1 cellular context compared by ENCODE assay signal in the genomic region with DNA sequence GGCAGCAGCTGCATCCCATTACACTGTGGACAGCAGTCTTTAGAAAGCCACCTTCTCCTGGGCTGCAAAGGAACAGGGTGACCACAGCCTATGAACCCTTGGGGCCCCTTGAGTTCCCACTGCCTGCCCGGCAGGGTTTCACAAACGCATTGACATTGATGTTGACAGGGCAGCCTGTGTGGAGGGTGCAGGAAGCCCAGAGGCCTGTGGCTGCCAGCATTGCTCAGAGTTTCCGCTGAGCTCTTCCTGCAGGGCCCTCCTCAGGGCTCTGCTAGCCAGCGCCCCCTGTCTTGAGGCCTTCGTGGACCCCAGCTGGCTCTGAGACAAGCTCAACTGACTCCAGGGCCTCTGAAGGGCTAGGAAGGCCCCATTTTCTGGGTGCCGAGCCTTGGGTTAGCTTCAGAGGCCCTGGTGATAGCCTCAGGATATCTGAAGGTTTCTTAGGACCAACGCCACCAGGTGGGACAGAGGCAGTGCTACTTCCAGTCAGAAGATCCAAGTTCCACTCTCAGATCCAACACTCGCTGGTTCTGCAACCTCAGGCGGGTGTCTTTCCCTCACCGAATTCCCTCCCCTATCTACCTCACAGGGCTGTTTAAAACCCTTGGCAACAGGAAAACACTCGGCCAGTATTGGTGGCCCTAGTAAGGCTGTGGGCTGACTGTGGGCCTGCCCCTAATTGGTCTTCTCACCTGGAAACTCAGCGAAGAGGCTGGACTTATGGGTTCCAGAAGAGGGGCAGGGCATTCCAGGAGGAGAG.
TF ChIP-seq lines count a peak whose summit lies in the region.

No MANE protein-coding gene starts in this region.

TF ChIP-seq in HepG2, 621 proteins besides CTCF, POLR2A, EP300 and RAD21 (continued from another document and continues in another):
- TF ChIP-seq ZBTB40 (IDR thresholded peaks at IDR 0.05) (no peak), ZBTB40 (CRISPR knock-in tag; IDR thresholded peaks at IDR 0.05) (no peak), NR2F2 (IDR thresholded peaks at IDR 0.05; ENCODE audit: borderline replicate concordance, low read depth) (no peak), ZBTB14 (CRISPR knock-in tag; IDR thresholded peaks at IDR 0.05) (no peak), ZNF564 (CRISPR knock-in tag; IDR thresholded peaks at IDR 0.05) (no peak), GFI1 (CRISPR knock-in tag; IDR thresholded peaks at IDR 0.05; ENCODE audit: borderline replicate concordance) (no peak), RARG (CRISPR knock-in tag; IDR thresholded peaks at IDR 0.05; ENCODE audit: low read depth) (no peak), SNRNP70 (IDR thresholded peaks at IDR 0.05; ENCODE audit: low read depth, low read length) (no peak), SKI (IDR thresholded peaks at IDR 0.05; ENCODE audit: partially characterized antibody) (no peak), RFXANK (CRISPR knock-in tag; IDR thresholded peaks at IDR 0.05) (no peak), MATR3 (CRISPR knock-in tag; IDR thresholded peaks at IDR 0.05) (no peak), SP140L (CRISPR knock-in tag; IDR thresholded peaks at IDR 0.05; ENCODE audit: borderline replicate concordance) (no peak), EHMT2 (IDR thresholded peaks at IDR 0.05; ENCODE audit: borderline replicate concordance, low read depth, low read length) (no peak), HNRNPUL1 (IDR thresholded peaks at IDR 0.05; ENCODE audit: low read depth, low read length) (no peak), CHCHD3 (CRISPR knock-in tag; IDR thresholded peaks at IDR 0.05) (no peak), SRSF1 (optimal IDR thresholded peaks at IDR 0.05; ENCODE audit: low read depth, low read length) (no peak), ZFP37 (CRISPR knock-in tag; IDR thresholded peaks at IDR 0.05; ENCODE audit: borderline replicate concordance) (no peak), ZKSCAN1 (IDR thresholded peaks at IDR 0.05; ENCODE audit: low read length) (no peak), ZNF496 (CRISPR knock-in tag; IDR thresholded peaks at IDR 0.05; ENCODE audit: insufficient replicate concordance) (no peak), ARID2 (CRISPR knock-in tag; IDR thresholded peaks at IDR 0.05; ENCODE audit: borderline replicate concordance) (no peak; the same call in 1 of the 2 replicates), KLF6 (CRISPR knock-in tag; IDR thresholded peaks at IDR 0.05) (no peak), ZNF770 (CRISPR knock-in tag; IDR thresholded peaks at IDR 0.05) (no peak), NCOA1 (CRISPR knock-in tag; IDR thresholded peaks at IDR 0.05) (no peak), STAG1 (CRISPR knock-in tag; IDR thresholded peaks at IDR 0.05) (peak; percentile 55), SRSF4 (IDR thresholded peaks at IDR 0.05; ENCODE audit: low read depth, low read length, poor library complexity, severe bottlenecking) (no peak), ZNF777 (CRISPR knock-in tag; IDR thresholded peaks at IDR 0.05) (no peak), ZNF160 (CRISPR knock-in tag; IDR thresholded peaks at IDR 0.05) (no peak), KDM6A (CRISPR knock-in tag; IDR thresholded peaks at IDR 0.05; ENCODE audit: low read depth) (no peak), HMG20A (CRISPR knock-in tag; IDR thresholded peaks at IDR 0.05; ENCODE audit: borderline replicate concordance) (peak; percentile 26; the same call in 1 of the 2 replicates), KDM5B (CRISPR knock-in tag; IDR thresholded peaks at IDR 0.05; ENCODE audit: borderline replicate concordance) (peak; percentile 44; the same call in 1 of the 2 replicates), ESRRA (CRISPR knock-in tag; IDR thresholded peaks at IDR 0.05; ENCODE audit: low read depth) (no peak), MBNL3 (CRISPR knock-in tag; conservative IDR thresholded peaks at IDR 0.05) (no peak), ZBTB7A (CRISPR knock-in tag; IDR thresholded peaks at IDR 0.05) (no peak), ISX (CRISPR knock-in tag; conservative IDR thresholded peaks at IDR 0.05) (no peak), MXD4 (CRISPR knock-in tag; IDR thresholded peaks at IDR 0.05) (no peak), HMGA1 (CRISPR knock-in tag; conservative IDR thresholded peaks at IDR 0.05) (no peak), RORA (CRISPR knock-in tag; IDR thresholded peaks at IDR 0.05) (no peak), ZNF775 (CRISPR knock-in tag; IDR thresholded peaks at IDR 0.05; ENCODE audit: borderline replicate concordance) (no peak), PLRG1 (conservative IDR thresholded peaks at IDR 0.05) (no peak), ARNT2 (CRISPR knock-in tag; IDR thresholded peaks at IDR 0.05; ENCODE audit: low read depth) (no peak), ZNF773 (CRISPR knock-in tag; IDR thresholded peaks at IDR 0.05; ENCODE audit: borderline replicate concordance) (no peak), PHF21A (CRISPR knock-in tag; IDR thresholded peaks at IDR 0.05) (0 out of 2 replicates have a peak, but pooled peaks have one; percentile 42)
- TF ChIP-seq, protein P1, sequence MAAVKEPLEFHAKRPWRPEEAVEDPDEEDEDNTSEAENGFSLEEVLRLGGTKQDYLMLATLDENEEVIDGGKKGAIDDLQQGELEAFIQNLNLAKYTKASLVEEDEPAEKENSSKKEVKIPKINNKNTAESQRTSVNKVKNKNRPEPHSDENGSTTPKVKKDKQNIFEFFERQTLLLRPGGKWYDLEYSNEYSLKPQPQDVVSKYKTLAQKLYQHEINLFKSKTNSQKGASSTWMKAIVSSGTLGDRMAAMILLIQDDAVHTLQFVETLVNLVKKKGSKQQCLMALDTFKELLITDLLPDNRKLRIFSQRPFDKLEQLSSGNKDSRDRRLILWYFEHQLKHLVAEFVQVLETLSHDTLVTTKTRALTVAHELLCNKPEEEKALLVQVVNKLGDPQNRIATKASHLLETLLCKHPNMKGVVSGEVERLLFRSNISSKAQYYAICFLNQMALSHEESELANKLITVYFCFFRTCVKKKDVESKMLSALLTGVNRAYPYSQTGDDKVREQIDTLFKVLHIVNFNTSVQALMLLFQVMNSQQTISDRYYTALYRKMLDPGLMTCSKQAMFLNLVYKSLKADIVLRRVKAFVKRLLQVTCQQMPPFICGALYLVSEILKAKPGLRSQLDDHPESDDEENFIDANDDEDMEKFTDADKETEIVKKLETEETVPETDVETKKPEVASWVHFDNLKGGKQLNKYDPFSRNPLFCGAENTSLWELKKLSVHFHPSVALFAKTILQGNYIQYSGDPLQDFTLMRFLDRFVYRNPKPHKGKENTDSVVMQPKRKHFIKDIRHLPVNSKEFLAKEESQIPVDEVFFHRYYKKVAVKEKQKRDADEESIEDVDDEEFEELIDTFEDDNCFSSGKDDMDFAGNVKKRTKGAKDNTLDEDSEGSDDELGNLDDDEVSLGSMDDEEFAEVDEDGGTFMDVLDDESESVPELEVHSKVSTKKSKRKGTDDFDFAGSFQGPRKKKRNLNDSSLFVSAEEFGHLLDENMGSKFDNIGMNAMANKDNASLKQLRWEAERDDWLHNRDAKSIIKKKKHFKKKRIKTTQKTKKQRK (IDR thresholded peaks at IDR 0.05; ENCODE audit: low read length) = no peak
- TF ChIP-seq, protein P2, sequence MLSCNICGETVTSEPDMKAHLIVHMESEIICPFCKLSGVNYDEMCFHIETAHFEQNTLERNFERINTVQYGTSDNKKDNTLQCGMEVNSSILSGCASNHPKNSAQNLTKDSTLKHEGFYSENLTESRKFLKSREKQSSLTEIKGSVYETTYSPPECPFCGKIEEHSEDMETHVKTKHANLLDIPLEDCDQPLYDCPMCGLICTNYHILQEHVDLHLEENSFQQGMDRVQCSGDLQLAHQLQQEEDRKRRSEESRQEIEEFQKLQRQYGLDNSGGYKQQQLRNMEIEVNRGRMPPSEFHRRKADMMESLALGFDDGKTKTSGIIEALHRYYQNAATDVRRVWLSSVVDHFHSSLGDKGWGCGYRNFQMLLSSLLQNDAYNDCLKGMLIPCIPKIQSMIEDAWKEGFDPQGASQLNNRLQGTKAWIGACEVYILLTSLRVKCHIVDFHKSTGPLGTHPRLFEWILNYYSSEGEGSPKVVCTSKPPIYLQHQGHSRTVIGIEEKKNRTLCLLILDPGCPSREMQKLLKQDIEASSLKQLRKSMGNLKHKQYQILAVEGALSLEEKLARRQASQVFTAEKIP (CRISPR knock-in tag; IDR thresholded peaks at IDR 0.05; ENCODE audit: borderline replicate concordance) = no peak
- TF ChIP-seq, protein P3, sequence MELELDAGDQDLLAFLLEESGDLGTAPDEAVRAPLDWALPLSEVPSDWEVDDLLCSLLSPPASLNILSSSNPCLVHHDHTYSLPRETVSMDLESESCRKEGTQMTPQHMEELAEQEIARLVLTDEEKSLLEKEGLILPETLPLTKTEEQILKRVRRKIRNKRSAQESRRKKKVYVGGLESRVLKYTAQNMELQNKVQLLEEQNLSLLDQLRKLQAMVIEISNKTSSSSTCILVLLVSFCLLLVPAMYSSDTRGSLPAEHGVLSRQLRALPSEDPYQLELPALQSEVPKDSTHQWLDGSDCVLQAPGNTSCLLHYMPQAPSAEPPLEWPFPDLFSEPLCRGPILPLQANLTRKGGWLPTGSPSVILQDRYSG (CRISPR knock-in tag; IDR thresholded peaks at IDR 0.05) = no peak
